ENCODE assay signal across 1 cellular context in genomic region chr17:63927464-63928171, GRCh38.
TF ChIP-seq lines count a peak whose summit lies in the region.

No MANE protein-coding gene starts in this region.

TF ChIP-seq in GM12878, 131 proteins besides CTCF, POLR2A, EP300 and RAD21 (continues in another document):
- TF ChIP-seq CBX5 (IDR thresholded peaks at IDR 0.05; ENCODE audit: low read depth) = no peak
- TF ChIP-seq NBN (IDR thresholded peaks at IDR 0.05) = no peak
- TF ChIP-seq SMC3 (IDR thresholded peaks at IDR 0.05; ENCODE audit: borderline replicate concordance, low read length) = no peak
- no peak for TF ChIP-seq WRNIP1 (IDR thresholded peaks at IDR 0.05; ENCODE audit: borderline replicate concordance, low read depth, low read length)
- TF ChIP-seq, protein P1, sequence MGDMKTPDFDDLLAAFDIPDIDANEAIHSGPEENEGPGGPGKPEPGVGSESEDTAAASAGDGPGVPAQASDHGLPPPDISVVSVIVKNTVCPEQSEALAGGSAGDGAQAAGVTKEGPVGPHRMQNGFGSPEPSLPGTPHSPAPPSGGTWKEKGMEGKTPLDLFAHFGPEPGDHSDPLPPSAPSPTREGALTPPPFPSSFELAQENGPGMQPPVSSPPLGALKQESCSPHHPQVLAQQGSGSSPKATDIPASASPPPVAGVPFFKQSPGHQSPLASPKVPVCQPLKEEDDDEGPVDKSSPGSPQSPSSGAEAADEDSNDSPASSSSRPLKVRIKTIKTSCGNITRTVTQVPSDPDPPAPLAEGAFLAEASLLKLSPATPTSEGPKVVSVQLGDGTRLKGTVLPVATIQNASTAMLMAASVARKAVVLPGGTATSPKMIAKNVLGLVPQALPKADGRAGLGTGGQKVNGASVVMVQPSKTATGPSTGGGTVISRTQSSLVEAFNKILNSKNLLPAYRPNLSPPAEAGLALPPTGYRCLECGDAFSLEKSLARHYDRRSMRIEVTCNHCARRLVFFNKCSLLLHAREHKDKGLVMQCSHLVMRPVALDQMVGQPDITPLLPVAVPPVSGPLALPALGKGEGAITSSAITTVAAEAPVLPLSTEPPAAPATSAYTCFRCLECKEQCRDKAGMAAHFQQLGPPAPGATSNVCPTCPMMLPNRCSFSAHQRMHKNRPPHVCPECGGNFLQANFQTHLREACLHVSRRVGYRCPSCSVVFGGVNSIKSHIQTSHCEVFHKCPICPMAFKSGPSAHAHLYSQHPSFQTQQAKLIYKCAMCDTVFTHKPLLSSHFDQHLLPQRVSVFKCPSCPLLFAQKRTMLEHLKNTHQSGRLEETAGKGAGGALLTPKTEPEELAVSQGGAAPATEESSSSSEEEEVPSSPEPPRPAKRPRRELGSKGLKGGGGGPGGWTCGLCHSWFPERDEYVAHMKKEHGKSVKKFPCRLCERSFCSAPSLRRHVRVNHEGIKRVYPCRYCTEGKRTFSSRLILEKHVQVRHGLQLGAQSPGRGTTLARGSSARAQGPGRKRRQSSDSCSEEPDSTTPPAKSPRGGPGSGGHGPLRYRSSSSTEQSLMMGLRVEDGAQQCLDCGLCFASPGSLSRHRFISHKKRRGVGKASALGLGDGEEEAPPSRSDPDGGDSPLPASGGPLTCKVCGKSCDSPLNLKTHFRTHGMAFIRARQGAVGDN (IDR thresholded peaks at IDR 0.05) = peak; percentile 76
- TF ChIP-seq MTA2 (IDR thresholded peaks at IDR 0.05; ENCODE audit: low read depth) = no peak
- no peak for TF ChIP-seq STAT1 (conservative IDR thresholded peaks at IDR 0.05)
- peak; percentile 51 for TF ChIP-seq MEF2B (IDR thresholded peaks at IDR 0.05; ENCODE audit: partially characterized antibody, poor library complexity, severe bottlenecking)
- TF ChIP-seq MEF2A (IDR thresholded peaks at IDR 0.05; ENCODE audit: insufficient read depth, low read depth, low read length) = no peak
- TF ChIP-seq, protein P2, sequence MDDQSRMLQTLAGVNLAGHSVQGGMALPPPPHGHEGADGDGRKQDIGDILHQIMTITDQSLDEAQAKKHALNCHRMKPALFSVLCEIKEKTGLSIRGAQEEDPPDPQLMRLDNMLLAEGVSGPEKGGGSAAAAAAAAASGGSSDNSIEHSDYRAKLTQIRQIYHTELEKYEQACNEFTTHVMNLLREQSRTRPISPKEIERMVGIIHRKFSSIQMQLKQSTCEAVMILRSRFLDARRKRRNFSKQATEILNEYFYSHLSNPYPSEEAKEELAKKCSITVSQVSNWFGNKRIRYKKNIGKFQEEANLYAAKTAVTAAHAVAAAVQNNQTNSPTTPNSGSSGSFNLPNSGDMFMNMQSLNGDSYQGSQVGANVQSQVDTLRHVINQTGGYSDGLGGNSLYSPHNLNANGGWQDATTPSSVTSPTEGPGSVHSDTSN (IDR thresholded peaks at IDR 0.05; ENCODE audit: insufficient replicate concordance, low read depth, low read length) = no peak
- TF ChIP-seq ZNF217 (IDR thresholded peaks at IDR 0.05) = no peak
- no peak for TF ChIP-seq YBX1 (IDR thresholded peaks at IDR 0.05)
- no peak for TF ChIP-seq BMI1 (IDR thresholded peaks at IDR 0.05; ENCODE audit: borderline replicate concordance)
- TF ChIP-seq HDAC6 (IDR thresholded peaks at IDR 0.05; ENCODE audit: unreplicated experiment) = no peak
- no peak for TF ChIP-seq CEBPZ (IDR thresholded peaks at IDR 0.05; ENCODE audit: low read depth, low read length)
- TF ChIP-seq SMARCA5 (IDR thresholded peaks at IDR 0.05) = no peak
- TF ChIP-seq MYB (IDR thresholded peaks at IDR 0.05; ENCODE audit: borderline replicate concordance, low read depth, low read length) = no peak
- TF ChIP-seq SREBF2 (IDR thresholded peaks at IDR 0.05; ENCODE audit: low read length) = no peak
- no peak for TF ChIP-seq NR2F1 (conservative IDR thresholded peaks at IDR 0.05)
- TF ChIP-seq CEBPB (IDR thresholded peaks at IDR 0.05; ENCODE audit: borderline replicate concordance in 1 of 2, low read depth in 2 of 2, low read length in 2 of 2) = no peak
- TF ChIP-seq RFX5 (IDR thresholded peaks at IDR 0.05; ENCODE audit: low read depth, low read length) = no peak
- TF ChIP-seq RELB (IDR thresholded peaks at IDR 0.05; ENCODE audit: low read depth) = no peak
- no peak for TF ChIP-seq SUPT20H (IDR thresholded peaks at IDR 0.05; ENCODE audit: borderline replicate concordance, control insufficient read depth, low read depth, low read length)
- no peak for TF ChIP-seq YY1 (IDR thresholded peaks at IDR 0.05; ENCODE audit: low read depth, low read length)
- TF ChIP-seq POU2F2 (IDR thresholded peaks at IDR 0.05; ENCODE audit: borderline replicate concordance, low read depth, low read length) = peak; percentile 79; the same call in 1 of the 3 replicates
- TF ChIP-seq ZNF207 (IDR thresholded peaks at IDR 0.05; ENCODE audit: borderline replicate concordance) = no peak
- TF ChIP-seq SKIL (IDR thresholded peaks at IDR 0.05; ENCODE audit: low read depth, poor library complexity, severe bottlenecking) = no peak
- TF ChIP-seq SIN3A (IDR thresholded peaks at IDR 0.05; ENCODE audit: low read depth, low read length) = no peak
- no peak for TF ChIP-seq KAT2A (conservative IDR thresholded peaks at IDR 0.05; ENCODE audit: control insufficient read depth, low read depth, low read length)
- TF ChIP-seq EZH2 (IDR thresholded peaks at IDR 0.05; ENCODE audit: borderline replicate concordance, control insufficient read depth, low read depth, low read length) = no peak
- TF ChIP-seq BRCA1 (IDR thresholded peaks at IDR 0.05; ENCODE audit: low read depth, low read length) = no peak
- no peak for TF ChIP-seq HDAC2 (IDR thresholded peaks at IDR 0.05)
- peak; percentile 79 to 84 for TF ChIP-seq BHLHE40 (IDR thresholded peaks at IDR 0.05; ENCODE audit: borderline replicate concordance in 1 of 2, low read depth in 2 of 2, low read length in 1 of 2)
- TF ChIP-seq ZNF24 (IDR thresholded peaks at IDR 0.05) = no peak
- no peak for TF ChIP-seq RELA (IDR thresholded peaks at IDR 0.05; ENCODE audit: borderline replicate concordance, partially characterized antibody)
- TF ChIP-seq BCL3 (IDR thresholded peaks at IDR 0.05; ENCODE audit: borderline replicate concordance, insufficient read depth, low read depth, low read length, poor library complexity, severe bottlenecking) = no peak
- no peak for TF ChIP-seq FOXK2 (IDR thresholded peaks at IDR 0.05)
- TF ChIP-seq ZSCAN29 (IDR thresholded peaks at IDR 0.05) = no peak
- TF ChIP-seq RBBP5 (conservative IDR thresholded peaks at IDR 0.05) = no peak
- TF ChIP-seq KLF5 (IDR thresholded peaks at IDR 0.05; ENCODE audit: partially characterized antibody) = no peak
- no peak for TF ChIP-seq E4F1 (IDR thresholded peaks at IDR 0.05; ENCODE audit: borderline replicate concordance, partially characterized antibody)
- TF ChIP-seq IKZF1 (conservative IDR thresholded peaks at IDR 0.05) = peak; percentile 57
- peak; percentile 46 for TF ChIP-seq EED (IDR thresholded peaks at IDR 0.05; ENCODE audit: low read depth)
- TF ChIP-seq LARP7 (IDR thresholded peaks at IDR 0.05) = no peak
- no peak for TF ChIP-seq SP1 (IDR thresholded peaks at IDR 0.05; ENCODE audit: low read depth, low read length)
- no peak for TF ChIP-seq ZZZ3 (IDR thresholded peaks at IDR 0.05; ENCODE audit: control insufficient read depth, insufficient read length, low read depth)
- TF ChIP-seq ZBTB4 (CRISPR knock-in tag; IDR thresholded peaks at IDR 0.05) = no peak
- TF ChIP-seq TCF3 (IDR thresholded peaks at IDR 0.05; ENCODE audit: borderline replicate concordance, insufficient read depth, low read depth, low read length) = no peak
- TF ChIP-seq GATAD2B (conservative IDR thresholded peaks at IDR 0.05; ENCODE audit: low read depth) = no peak
- TF ChIP-seq ATF7 (IDR thresholded peaks at IDR 0.05; ENCODE audit: low read depth) = no peak
